ENCODE assay signal across 10 cellular contexts in genomic region chr14:65286443-65286842, GRCh38.
DNase-seq lines count a peak whose midpoint lies in the region; ATAC-seq and TF ChIP-seq lines count a peak whose summit lies in the region.
"Had no signal": no experiment of that assay in that cellular context is flagged by ENCODE, and none has a peak within 500 bp of the region (broad histone marks: within the 10 kb centered on the region; RNA-seq: fewer than 3 reads in every experiment).

No MANE protein-coding gene starts in this region.

- H3K27ac ChIP-seq in ovary: no peak overlapping the region
- H3K27ac ChIP-seq: SK-N-MC had no signal

- no peaks in the 10 kb centered on the region for H3K36me3 ChIP-seq in ovary

- H3K27me3 ChIP-seq in ovary: no peaks in the 10 kb centered on the region

- H3K4me3 ChIP-seq in AG09309 (ENCODE audit: control insufficient read depth, low read depth, low read length) (no peak overlapping the region), ovary (no peak overlapping the region)
- H3K4me3 ChIP-seq: SK-N-MC had no signal

- WGBS in ovary, 3 donors: 73 to 82% (median 77%) methylated on average over 8 of the region's 8 CpGs

- peak; percentile 35 for TF ChIP-seq CTCF in AG09309 (IDR thresholded peaks at IDR 0.05; ENCODE audit: control insufficient read depth, insufficient read depth, low read depth, low read length, missing control alignments)
- peak; percentile 56 for TF ChIP-seq CTCF in GM12874 (IDR thresholded peaks at IDR 0.05; ENCODE audit: insufficient read depth, low read depth, low read length)
- TF ChIP-seq CTCF in ovary (IDR thresholded peaks at IDR 0.05): no peak

- no peak for DNase-seq in AG09309 (ENCODE audit: low read depth)
- DNase-seq in RPMI8226: peak; percentile 52
- peak; percentile 20 for DNase-seq in fibroblast of peridontal ligament (ENCODE audit: extremely low read depth)
- no peak for DNase-seq in NCI-H446 (lab: John Stamatoyannopoulos, UW)
- DNase-seq in ovary: no peak
- DNase-seq: left ventricle myocardium superior had no signal

- H3K9me3 ChIP-seq in ovary: no peaks in the 10 kb centered on the region

- ATAC-seq in HG03460 (IDR thresholded peaks at IDR 0.05; ENCODE audit: unreplicated experiment) (no peak), HG02973 (IDR thresholded peaks at IDR 0.05; ENCODE audit: unreplicated experiment) (no peak)
- ATAC-seq: left ventricle myocardium superior had no signal

- TF ChIP-seq POLR2A in ovary (IDR thresholded peaks at IDR 0.05): no peak

- intact Hi-C loops in ovary (cut with DNase I): no loop called here

- H3K4me1 ChIP-seq in ovary (ENCODE audit: insufficient read depth): peaks cover 7% of the 10 kb centered on the region

- no peak for TF ChIP-seq EP300 in ovary (IDR thresholded peaks at IDR 0.05)

Comparison
In these comparisons a context has a peak if more than half of its experiments do, and no peak if none do; other contexts are left out.
1. DNase-seq: peak in RPMI8226 (single experiment) and fibroblast of peridontal ligament (single experiment); none in AG09309 (single experiment), NCI-H446 (0 of 2) and ovary (0 of 5).
2. CTCF ChIP-seq: peak in AG09309 (single experiment) and GM12874 (single experiment); none in ovary (0 of 3).